Comparison of ENCODE assay signal across 13 cellular contexts in the genomic region with DNA sequence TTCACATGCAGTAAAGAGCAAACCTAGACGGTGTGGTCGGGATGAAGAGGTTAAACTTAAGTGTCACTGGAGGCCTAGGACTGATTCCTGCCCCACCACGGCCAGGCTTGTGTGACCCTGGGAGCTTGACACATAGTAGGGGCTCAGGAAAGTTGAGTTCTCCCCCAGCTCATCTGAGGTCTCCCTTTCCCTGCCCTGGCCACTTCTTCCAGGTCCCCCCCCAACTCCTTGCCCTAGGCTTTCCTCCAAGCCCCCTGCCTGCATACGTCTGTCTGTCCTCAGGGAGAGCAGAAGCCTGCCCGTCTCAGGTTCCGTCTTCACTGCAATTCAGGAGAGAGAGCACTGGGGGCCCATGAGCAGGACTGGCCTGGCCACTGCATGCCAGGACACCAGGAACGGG.
DNase-seq lines count a peak whose midpoint lies in the region; ATAC-seq and TF ChIP-seq lines count a peak whose summit lies in the region.
"Had no signal": no experiment of that assay in that cellular context is flagged by ENCODE, and none has a peak within 500 bp of the region (broad histone marks: within the 10 kb centered on the region; RNA-seq: fewer than 3 reads in every experiment).

No MANE protein-coding gene starts in this region.

- no peak overlapping the region for H2BK12ac ChIP-seq in H9 (ENCODE audit: insufficient read length, low read depth, low read length)

- H3K23ac ChIP-seq in H9 (ENCODE audit: insufficient read length, low read depth, low read length) = no peak overlapping the region

- peaks cover 3% of the 10 kb centered on the region; the same call in 2 of the 3 replicates for H3K36me3 Mint-ChIP-seq in GM23338 (ENCODE audit: low read depth)
- H3K36me3 Mint-ChIP-seq in H9 (ENCODE audit: insufficient read depth in 1 of 3, low read depth in 3 of 3) = peaks cover 0 to 17% (median 7%) of the 10 kb centered on the region in 3 experiments; a peak in 4 of 7 replicates
- H3K36me3 Mint-ChIP-seq in endodermal cell (ENCODE audit: low read depth) = no peaks in the 10 kb centered on the region
- H3K36me3 Mint-ChIP-seq: CD4-positive, alpha-beta memory T cell had no signal

- no peak overlapping the region for H3K4me3 ChIP-seq in GM23338
- H3K4me3 ChIP-seq in endodermal cell (ENCODE audit: low read length) = no peak overlapping the region
- no peak overlapping the region for H3K4me3 ChIP-seq in osteoblast (ENCODE audit: insufficient read depth, low read length)
- H3K4me3 ChIP-seq: GM12878, HAP-1 had no signal

- no peaks in the 10 kb centered on the region for H3K79me1 ChIP-seq in H9 (ENCODE audit: insufficient read depth, low read depth, low read length, poor library complexity, severe bottlenecking)

- H3K36me3 ChIP-seq in GM23338 (ENCODE audit: insufficient read depth) (no peaks in the 10 kb centered on the region), endodermal cell (ENCODE audit: control insufficient read depth, insufficient read depth, low read length) (no peaks in the 10 kb centered on the region), osteoblast (ENCODE audit: insufficient read depth, low read length) (no peaks in the 10 kb centered on the region)
- H3K36me3 ChIP-seq: BE2C, HAP-1 had no signal

- H3K4me1 ChIP-seq in GM23338 (ENCODE audit: insufficient read depth) (no peaks in the 10 kb centered on the region), H9 (ENCODE audit: insufficient read depth, low read length) (no peaks in the 10 kb centered on the region; the same call in 1 of the 2 replicates), endodermal cell (ENCODE audit: control insufficient read depth, insufficient read depth, low read length) (no peaks in the 10 kb centered on the region), osteoblast (ENCODE audit: insufficient read depth, low read length) (no peaks in the 10 kb centered on the region)
- H3K4me1 ChIP-seq: BE2C, HAP-1 had no signal

- no peaks in the 10 kb centered on the region for H3F3A ChIP-seq in GM23338 (replicated peaks; ENCODE audit: low read depth)

- no peak overlapping the region for H3T11ph ChIP-seq in H9 (ENCODE audit: low read length)

- no peaks in the 10 kb centered on the region for H3K79me2 ChIP-seq in GM23338 (replicated peaks; ENCODE audit: insufficient read depth)
- H3K79me2 ChIP-seq in H9 (ENCODE audit: insufficient read depth, low read length) = no peaks in the 10 kb centered on the region
- H3K79me2 ChIP-seq in osteoblast (ENCODE audit: insufficient read depth, low read length) = no peaks in the 10 kb centered on the region

- ATAC-seq in GM23338 = no peak
- ATAC-seq: GM12878 had no signal

- no peaks in the 10 kb centered on the region for H3K9me2 ChIP-seq in GM23338 (ENCODE audit: insufficient read depth)

- no peak overlapping the region for H4K91ac ChIP-seq in H9 (ENCODE audit: insufficient read length, low read depth, low read length)

- H2AK5ac ChIP-seq in H9 (ENCODE audit: insufficient read length, low read length) = no peak overlapping the region

- H3K4me2 ChIP-seq in GM23338 (no peak overlapping the region), H9 (ENCODE audit: insufficient read depth, insufficient read length, low read length) (no peak overlapping the region), osteoblast (ENCODE audit: insufficient read depth, low read length) (no peak overlapping the region)

- no peak overlapping the region for H2BK120ac ChIP-seq in H9 (ENCODE audit: low read depth, low read length, poor library complexity, severe bottlenecking)

- H3K27me3 Mint-ChIP-seq in GM23338 (ENCODE audit: insufficient read depth, low read depth, poor library complexity) = peaks cover 4% of the 10 kb centered on the region
- peaks cover 2% of the 10 kb centered on the region for H3K27me3 Mint-ChIP-seq in H9 (ENCODE audit: low read depth)
- H3K27me3 Mint-ChIP-seq in endodermal cell (ENCODE audit: insufficient read depth) = peaks cover 5% of the 10 kb centered on the region

- H3K9me3 Mint-ChIP-seq in GM23338 (peaks cover 32% of the 10 kb centered on the region), H9 (peaks cover 24 to 28% of the 10 kb centered on the region in 2 experiments), endodermal cell (peaks cover 29% of the 10 kb centered on the region)

- H3K4me1 Mint-ChIP-seq in GM23338 (peaks cover 5% of the 10 kb centered on the region; the same call in 2 of the 3 replicates), H9 (peaks cover 4 to 17% of the 10 kb centered on the region in 2 experiments; a peak in 3 of 4 replicates), endodermal cell (peaks cover 15% of the 10 kb centered on the region)
- H3K4me1 Mint-ChIP-seq: CD4-positive, alpha-beta memory T cell had no signal

- H4K5ac ChIP-seq in H9 (ENCODE audit: insufficient read length, low read depth, low read length) = no peak overlapping the region

- H4K8ac ChIP-seq in H9 (replicated peaks; ENCODE audit: insufficient read length, low read depth, low read length) = no peak overlapping the region

- no peak overlapping the region for H2AFZ ChIP-seq in GM23338
- no peak overlapping the region for H2AFZ ChIP-seq in H9 (ENCODE audit: low read length)
- no peak overlapping the region for H2AFZ ChIP-seq in osteoblast (ENCODE audit: low read length)

- H3K9me3 ChIP-seq in H9 (ENCODE audit: control insufficient read depth, low read depth, low read length) = no peaks in the 10 kb centered on the region
- peaks cover 13% of the 10 kb centered on the region for H3K9me3 ChIP-seq in endodermal cell (ENCODE audit: control insufficient read depth, low read length)
- H3K9me3 ChIP-seq in osteoblast (ENCODE audit: low read depth, low read length) = no peaks in the 10 kb centered on the region
- H3K9me3 ChIP-seq: BE2C, HAP-1 had no signal

- no peak overlapping the region for H3K56ac ChIP-seq in H9 (ENCODE audit: insufficient read length, low read depth, low read length)

- TF ChIP-seq CTCF in GM23338 (conservative IDR thresholded peaks at IDR 0.05; ENCODE audit: low read depth in 2 of 2) (no peak), H9 (conservative IDR thresholded peaks at IDR 0.05) (no peak), endodermal cell (conservative IDR thresholded peaks at IDR 0.05) (no peak), osteoblast (IDR thresholded peaks at IDR 0.05; ENCODE audit: extremely low read depth, low read depth, low read length) (no peak)

- no CpG with 5 or more reads among the region's 7 CpGs for WGBS in H9 (ENCODE audit: extremely low coverage, insufficient read length, low lambda C conversion rate)
- 84 to 91% methylated on average over 6 to 7 of the region's 7 CpGs for WGBS in endodermal cell (ENCODE audit: insufficient coverage in 1 of 2, insufficient read length in 1 of 2), 2 experiments

- H3K27me3 ChIP-seq in GM23338 (ENCODE audit: insufficient read depth) (no peaks in the 10 kb centered on the region), H9 (ENCODE audit: insufficient read depth, low read length) (no peaks in the 10 kb centered on the region), endodermal cell (ENCODE audit: control insufficient read depth, insufficient read depth, low read length, poor library complexity, severe bottlenecking) (no peaks in the 10 kb centered on the region), osteoblast (ENCODE audit: insufficient read depth, low read length) (no peaks in the 10 kb centered on the region)
- H3K27me3 ChIP-seq: BE2C had no signal

- no peak overlapping the region for H2BK20ac ChIP-seq in H9 (ENCODE audit: low read depth, low read length, poor library complexity, severe bottlenecking)

- H4K20me1 ChIP-seq in GM23338 (replicated peaks; ENCODE audit: insufficient read depth) = no peaks in the 10 kb centered on the region
- H4K20me1 ChIP-seq in H9 (ENCODE audit: control insufficient read depth, insufficient read depth, insufficient read length) = no peaks in the 10 kb centered on the region
- H4K20me1 ChIP-seq in osteoblast (ENCODE audit: insufficient read depth, low read length) = no peaks in the 10 kb centered on the region

- H3K27ac Mint-ChIP-seq in GM23338 (peak overlapping the region; percentile 71), H9 (peak overlapping the region in 2 of 3 experiments; percentile 70 to 82; a peak in 3 of 7 replicates), endodermal cell (no peak overlapping the region)
- H3K27ac Mint-ChIP-seq: CD4-positive, alpha-beta memory T cell had no signal

- H3K27ac ChIP-seq in GM23338 (ENCODE audit: low read depth) = no peak overlapping the region
- H3K27ac ChIP-seq in H9 (ENCODE audit: insufficient read length, low read depth, low read length) = no peak overlapping the region
- no peak overlapping the region for H3K27ac ChIP-seq in endodermal cell (ENCODE audit: low read depth, low read length)
- H3K27ac ChIP-seq in osteoblast (ENCODE audit: low read depth, low read length) = no peak overlapping the region
- H3K27ac ChIP-seq: C4-2B had no signal

- H3K4ac ChIP-seq in H9 (ENCODE audit: low read depth, low read length) = no peak overlapping the region

- no peak overlapping the region for H2BK5ac ChIP-seq in H9 (ENCODE audit: insufficient read length, low read length)

- no peak overlapping the region for H3K14ac ChIP-seq in H9 (ENCODE audit: insufficient read depth, low read length)

- H3K4me3 Mint-ChIP-seq in GM23338 (no peak overlapping the region), H9 (no peak overlapping the region), endodermal cell (no peak overlapping the region)
- H3K4me3 Mint-ChIP-seq: CD4-positive, alpha-beta memory T cell had no signal

- H3K23me2 ChIP-seq in H9 (ENCODE audit: insufficient read length, low read depth, low read length, poor library complexity, severe bottlenecking) = no peaks in the 10 kb centered on the region

- no peak overlapping the region for H3K18ac ChIP-seq in H9 (ENCODE audit: insufficient read length, low read depth, low read length)

- DNase-seq in GM23338 (ENCODE audit: low spot score) (no peak), H9 (no peak), endodermal cell (peak; percentile 32), osteoblast (ENCODE audit: insufficient read length, low spot score, missing footprints) (peak; percentile 38), cerebellar nuclear complex (lab: John Stamatoyannopoulos, UW) (no peak), NCI-H82 (lab: John Stamatoyannopoulos, UW) (no peak)
- DNase-seq in stimulated activated CD4-positive, alpha-beta T cell treated with anti-CD3 and anti-CD28 coated beads, Interleukin-1b, Interleukin-23, amount 100 ng/mL, for 48 hours = no peak
- DNase-seq: BE2C; CD4-positive, alpha-beta memory T cell; DMS79 had no signal

- H2BK15ac ChIP-seq in H9 (ENCODE audit: low read depth, low read length) = no peak overlapping the region

- no peak overlapping the region for H3K9ac ChIP-seq in H9 (ENCODE audit: extremely low read depth, insufficient read length, low read length)
- H3K9ac ChIP-seq in endodermal cell (ENCODE audit: extremely low read depth, low read length, poor library complexity, severe bottlenecking) = no peak overlapping the region

TF ChIP-seq in GM23338, 12 proteins besides CTCF, POLR2A, EP300 and RAD21 (continues in another document):
- TF ChIP-seq NANOG (IDR thresholded peaks at IDR 0.05; ENCODE audit: borderline replicate concordance) (no peak), POLR2AphosphoS5 (IDR thresholded peaks at IDR 0.05; ENCODE audit: low read depth) (no peak), STAT1 (IDR thresholded peaks at IDR 0.05; ENCODE audit: unreplicated experiment) (no peak), ZNF331 (CRISPR knock-in tag; IDR thresholded peaks at IDR 0.05; ENCODE audit: low read depth) (no peak), CREB1 (CRISPR knock-in tag; IDR thresholded peaks at IDR 0.05; ENCODE audit: low read depth) (no peak), ZNF114 (CRISPR knock-in tag; IDR thresholded peaks at IDR 0.05) (no peak)

Comparison
In these comparisons a context has a peak if more than half of its experiments do, and no peak if none do; other contexts are left out.
1. DNase-seq: peak in endodermal cell (single experiment) and osteoblast (single experiment); none in GM23338 (single experiment), H9 (single experiment), stimulated activated CD4-positive, alpha-beta T cell treated with anti-CD3 and anti-CD28 coated beads, Interleukin-1b, Interleukin-23, amount 100 ng/mL, for 48 hours (single experiment), cerebellar nuclear complex (0 of 2) and NCI-H82 (single experiment).